Comparison of ENCODE assay signal across 1 cellular context in genomic region chr16:75620326-75621169, GRCh38.
A peak's percentile ranks its signal among the peaks of the same experiment; 100 is the strongest.
TF ChIP-seq lines count a peak whose summit lies in the region.

No MANE protein-coding gene starts in this region.

TF ChIP-seq in K562, 482 proteins besides CTCF, POLR2A, EP300 and RAD21 (continued from another document):
- TF ChIP-seq PHF8 (IDR thresholded peaks at IDR 0.05; ENCODE audit: borderline replicate concordance, low read length) (no peak), YY1 (IDR thresholded peaks at IDR 0.05; ENCODE audit: borderline replicate concordance in 1 of 3, control insufficient read depth in 1 of 3, extremely low read depth in 1 of 3, insufficient read depth in 3 of 3, insufficient read length in 1 of 3, insufficient replicate concordance in 2 of 3, low read depth in 1 of 3, low read length in 2 of 3) (peak in 1 of 3 experiments; percentile 60), NEUROD1 (IDR thresholded peaks at IDR 0.05; ENCODE audit: borderline replicate concordance, low read depth, low read length, partially characterized antibody) (peak; percentile 42), SMARCA4 (IDR thresholded peaks at IDR 0.05) (peak; percentile 39), POLR2AphosphoS5 (IDR thresholded peaks at IDR 0.05; ENCODE audit: control insufficient read depth, insufficient read depth, low read depth, low read length) (peak; percentile 60; the same call in 1 of the 2 replicates), ARID1B (IDR thresholded peaks at IDR 0.05) (peak; percentile 2), MIER1 (IDR thresholded peaks at IDR 0.05; ENCODE audit: low read depth) (peak; percentile 17; the same call in 1 of the 2 replicates), NONO (IDR thresholded peaks at IDR 0.05; ENCODE audit: low read depth in 2 of 2, low read length in 1 of 2) (peak in 1 of 2 experiments; percentile 23; a peak in 1 of 4 replicates)
